Comparison of ENCODE assay signal across 8 cellular contexts in genomic region chr6:127266178-127266891, GRCh38. TPM values are rescaled to one million over a fixed set of nuclear protein-coding genes. Genes with fewer than 3 reads are reported as not detected.
DNase-seq lines count a peak whose midpoint lies in the region; ATAC-seq and TF ChIP-seq lines count a peak whose summit lies in the region.

TSS of gene RNF146 (plus strand) at chr6:127266864. CDS start at chr6:127280339, 13,475 bp downstream.

- H3K56ac ChIP-seq in H9 (ENCODE audit: insufficient read length, low read depth, low read length), result no peak within 1 kb of the TSS

- H2BK12ac ChIP-seq in H9 (ENCODE audit: insufficient read length, low read depth, low read length), result peak within 1 kb of the TSS; percentile 85
- H2BK12ac ChIP-seq in neuronal stem cell (ENCODE audit: low read length), result peak within 1 kb of the TSS; percentile 41

- H2BK5ac ChIP-seq in H9 (ENCODE audit: insufficient read length, low read length), result peak within 1 kb of the TSS; percentile 27
- H2BK5ac ChIP-seq in neuronal stem cell (ENCODE audit: low read length), result peak within 1 kb of the TSS; percentile 99

- in situ Hi-C loops in G401 (cut with HindIII; ENCODE audit: low sequenced_read_pairs), result no loop called here

- TF ChIP-seq CTCF in H9 (conservative IDR thresholded peaks at IDR 0.05), result peak; percentile 67; the same call in 2 of the 3 replicates
- peak; percentile 90 for TF ChIP-seq CTCF in Loucy (conservative IDR thresholded peaks at IDR 0.05; ENCODE audit: low read length)
- peak; percentile 65 to 83 (median 78) for TF ChIP-seq CTCF in gastroesophageal sphincter (IDR thresholded peaks at IDR 0.05)

- TF ChIP-seq EP300 in gastroesophageal sphincter (IDR thresholded peaks at IDR 0.05), result no peak

- H3K4me1 ChIP-seq in H9 (ENCODE audit: insufficient read depth, low read length), result no peaks in the 10 kb centered on the region; the same call in 1 of the 2 replicates
- peaks cover 24% of the 10 kb centered on the region for H3K4me1 ChIP-seq in Loucy (ENCODE audit: insufficient read depth, low read length, poor library complexity, severe bottlenecking)
- H3K4me1 ChIP-seq in gastroesophageal sphincter, result peaks cover 0 to 39% (median 10%) of the 10 kb centered on the region in 3 donors
- no peaks in the 10 kb centered on the region for H3K4me1 ChIP-seq in neuronal stem cell (ENCODE audit: control insufficient read depth in 2 of 2, insufficient read depth in 1 of 2, low read depth in 1 of 2, low read length in 2 of 2)
- peaks cover 0 to 29% (median 24%) of the 10 kb centered on the region in 5 donors for H3K4me1 ChIP-seq in subcutaneous abdominal adipose tissue (ENCODE audit: control insufficient read depth in 5 of 5, insufficient read depth in 5 of 5, low read length in 5 of 5)

- no peak within 1 kb of the TSS for H3K4ac ChIP-seq in H9 (ENCODE audit: low read depth, low read length)
- no peak within 1 kb of the TSS for H3K4ac ChIP-seq in neuronal stem cell (ENCODE audit: low read length)

- H3K79me2 ChIP-seq in H9 (ENCODE audit: insufficient read depth, low read length) (peaks cover 22% of the 10 kb centered on the region; the same call in 1 of the 2 replicates), Loucy (ENCODE audit: insufficient read depth, low read length) (peaks cover 46% of the 10 kb centered on the region)

- H3K4me3 Mint-ChIP-seq in H9, result peak within 1 kb of the TSS; percentile 94 to 100

- peak within 1 kb of the TSS; percentile 70 for H4K8ac ChIP-seq in H9 (replicated peaks; ENCODE audit: insufficient read length, low read depth, low read length)
- peak within 1 kb of the TSS; percentile 43 for H4K8ac ChIP-seq in neuronal stem cell (ENCODE audit: low read depth, low read length)

- H3K27me3 ChIP-seq in H9 (ENCODE audit: insufficient read depth, low read length) (no peaks in the 10 kb centered on the region), Loucy (ENCODE audit: insufficient read depth, low read length, poor library complexity, severe bottlenecking) (no peaks in the 10 kb centered on the region), gastroesophageal sphincter (no peaks in the 10 kb centered on the region), neuronal stem cell (ENCODE audit: control insufficient read depth in 3 of 3, insufficient read depth in 3 of 3, low read depth in 1 of 3, low read length in 3 of 3) (no peaks in the 10 kb centered on the region), subcutaneous abdominal adipose tissue (ENCODE audit: control insufficient read depth in 5 of 5, insufficient read depth in 4 of 5, low read length in 5 of 5) (no peaks in the 10 kb centered on the region)

- no peak within 1 kb of the TSS for H2AK5ac ChIP-seq in H9 (ENCODE audit: insufficient read length, low read length)
- H2AK5ac ChIP-seq in neuronal stem cell (ENCODE audit: low read depth, low read length), result peak within 1 kb of the TSS; percentile 71

- no peak within 1 kb of the TSS for H3K23ac ChIP-seq in H9 (ENCODE audit: insufficient read length, low read depth, low read length)
- peak within 1 kb of the TSS; percentile 98 for H3K23ac ChIP-seq in neuronal stem cell (ENCODE audit: low read depth, low read length, poor library complexity)

- H3K23me2 ChIP-seq in H9 (ENCODE audit: insufficient read length, low read depth, low read length, poor library complexity, severe bottlenecking), result peaks cover 10% of the 10 kb centered on the region

- H3K4me1 Mint-ChIP-seq in H9, result peaks cover 19 to 31% of the 10 kb centered on the region in 2 experiments

- no peaks in the 10 kb centered on the region for H3K9me2 ChIP-seq in Loucy (replicated peaks; ENCODE audit: low read depth, low read length)

- peak within 1 kb of the TSS; percentile 91 for H3K27ac ChIP-seq in H9 (ENCODE audit: insufficient read length, low read depth, low read length)
- peak within 1 kb of the TSS; percentile 98 to 100 (median 99) for H3K27ac ChIP-seq in gastroesophageal sphincter
- peak within 1 kb of the TSS; percentile 97 for H3K27ac ChIP-seq in neuronal stem cell (replicated peaks; ENCODE audit: low read length)
- peak within 1 kb of the TSS; percentile 95 for H3K27ac ChIP-seq in subcutaneous abdominal adipose tissue (ENCODE audit: low read depth, low read length)

- H2AFZ ChIP-seq in H9 (ENCODE audit: low read length) (peak within 1 kb of the TSS; percentile 35), Loucy (ENCODE audit: low read length) (peak within 1 kb of the TSS; percentile 95), neuronal stem cell (ENCODE audit: low read length) (peak within 1 kb of the TSS; percentile 99)

- H2BK120ac ChIP-seq in H9 (ENCODE audit: low read depth, low read length, poor library complexity, severe bottlenecking) (no peak within 1 kb of the TSS), neuronal stem cell (ENCODE audit: low read depth, low read length) (peak within 1 kb of the TSS; percentile 28)

- H3K4me3 ChIP-seq in Loucy (ENCODE audit: low read length, poor library complexity, severe bottlenecking) (peak within 1 kb of the TSS; percentile 80), gastroesophageal sphincter (peak within 1 kb of the TSS; percentile 91 to 98), neuronal stem cell (ENCODE audit: low read length in 2 of 2) (peak within 1 kb of the TSS; percentile 93 to 97), subcutaneous abdominal adipose tissue (ENCODE audit: low read depth in 1 of 5, low read length in 5 of 5) (peak within 1 kb of the TSS; percentile 89 to 97 (median 95))

- H3K4me2 ChIP-seq in H9 (ENCODE audit: insufficient read depth, insufficient read length, low read length) (peak within 1 kb of the TSS; percentile 97), Loucy (ENCODE audit: low read depth, low read length, poor library complexity, severe bottlenecking) (peak within 1 kb of the TSS; percentile 78), neuronal stem cell (ENCODE audit: insufficient read depth, low read length, poor library complexity, severe bottlenecking) (peak within 1 kb of the TSS; percentile 54)

- H3K9ac ChIP-seq in H9 (ENCODE audit: extremely low read depth, insufficient read length, low read length) (peak within 1 kb of the TSS; percentile 99), Loucy (ENCODE audit: low read depth, low read length, poor library complexity, severe bottlenecking) (peak within 1 kb of the TSS; percentile 90), neuronal stem cell (ENCODE audit: low read depth, low read length, poor library complexity) (peak within 1 kb of the TSS; percentile 100), subcutaneous abdominal adipose tissue (ENCODE audit: low read length in 5 of 5) (peak within 1 kb of the TSS; percentile 82 to 99 (median 99))

- H3K9me3 ChIP-seq in H9 (ENCODE audit: control insufficient read depth, low read depth, low read length) (no peaks in the 10 kb centered on the region), Loucy (ENCODE audit: insufficient read depth, low read depth, low read length) (no peaks in the 10 kb centered on the region), gastroesophageal sphincter (no peaks in the 10 kb centered on the region), neuronal stem cell (replicated peaks in 1 of 2; ENCODE audit: control insufficient read depth in 2 of 2, insufficient read depth in 1 of 2, low read depth in 1 of 2, low read length in 2 of 2) (peaks cover 0 to 3% of the 10 kb centered on the region in 2 donors), subcutaneous abdominal adipose tissue (ENCODE audit: control insufficient read depth in 5 of 5, low read length in 5 of 5) (no peaks in the 10 kb centered on the region)

- no peak for TF ChIP-seq POLR2A in gastroesophageal sphincter (IDR thresholded peaks at IDR 0.05)

- H3K14ac ChIP-seq in H9 (ENCODE audit: insufficient read depth, low read length) (peak within 1 kb of the TSS; percentile 99), neuronal stem cell (ENCODE audit: low read length) (peak within 1 kb of the TSS; percentile 99)

- H4K91ac ChIP-seq in H9 (ENCODE audit: insufficient read length, low read depth, low read length) (peak within 1 kb of the TSS; percentile 28), neuronal stem cell (ENCODE audit: low read depth, low read length, poor library complexity) (peak within 1 kb of the TSS; percentile 53)

- H3K27ac Mint-ChIP-seq in H9, result peak within 1 kb of the TSS; percentile 99 to 100 (median 100)

- H3K18ac ChIP-seq in H9 (ENCODE audit: insufficient read length, low read depth, low read length) (peak within 1 kb of the TSS; percentile 99), neuronal stem cell (ENCODE audit: low read length) (peak within 1 kb of the TSS; percentile 99)

- H3K36me3 Mint-ChIP-seq in H9 (ENCODE audit: insufficient read depth in 1 of 3, low read depth in 3 of 3), result peaks cover 4 to 10% (median 6%) of the 10 kb centered on the region in 3 experiments; a peak in 5 of 7 replicates

- H4K20me1 ChIP-seq in H9 (ENCODE audit: control insufficient read depth, insufficient read depth, insufficient read length) (no peaks in the 10 kb centered on the region), Loucy (ENCODE audit: insufficient read depth, low read length, poor library complexity, severe bottlenecking) (peaks cover 41% of the 10 kb centered on the region)

- no peak within 1 kb of the TSS for H3T11ph ChIP-seq in H9 (ENCODE audit: low read length)

- WGBS in H9 (ENCODE audit: extremely low coverage, insufficient read length, low lambda C conversion rate), result no CpG with 5 or more reads among the region's 40 CpGs
- WGBS in gastroesophageal sphincter (ENCODE audit: low coverage in 1 of 2), 2 donors, result 1% methylated on average over 6 of the region's 40 CpGs
- no CpG with 5 or more reads among the region's 40 CpGs for WGBS in neuronal stem cell (ENCODE audit: extremely low coverage in 2 of 2, insufficient read length in 2 of 2, insufficient replicate concordance in 1 of 2), 2 donors

- H3K36me3 ChIP-seq in Loucy (ENCODE audit: insufficient read depth, low read length) (no peaks in the 10 kb centered on the region), gastroesophageal sphincter (no peaks in the 10 kb centered on the region), neuronal stem cell (replicated peaks in 1 of 2; ENCODE audit: control insufficient read depth in 2 of 2, insufficient read depth in 2 of 2, low read length in 2 of 2) (peaks cover 0 to 8% of the 10 kb centered on the region in 2 donors), subcutaneous abdominal adipose tissue (ENCODE audit: control insufficient read depth in 5 of 5, insufficient read depth in 5 of 5, low read length in 5 of 5) (no peaks in the 10 kb centered on the region)

- ATAC-seq in gastroesophageal sphincter, result peak; percentile 93

- H2BK15ac ChIP-seq in H9 (ENCODE audit: low read depth, low read length) (no peak within 1 kb of the TSS), neuronal stem cell (ENCODE audit: low read length) (peak within 1 kb of the TSS; percentile 38)

- H2BK20ac ChIP-seq in H9 (ENCODE audit: low read depth, low read length, poor library complexity, severe bottlenecking), result no peak within 1 kb of the TSS

- H3K9me3 Mint-ChIP-seq in H9, result no peaks in the 10 kb centered on the region; a peak in 1 of 5 replicates

- H3F3A ChIP-seq in Loucy (ENCODE audit: low read depth), result no peaks in the 10 kb centered on the region

- H3K79me1 ChIP-seq in H9 (ENCODE audit: insufficient read depth, low read depth, low read length, poor library complexity, severe bottlenecking) (no peaks in the 10 kb centered on the region), neuronal stem cell (ENCODE audit: low read depth, low read length) (no peaks in the 10 kb centered on the region)

- no peaks in the 10 kb centered on the region for H3K27me3 Mint-ChIP-seq in H9 (ENCODE audit: low read depth)

- H4K5ac ChIP-seq in H9 (ENCODE audit: insufficient read length, low read depth, low read length), result peak within 1 kb of the TSS; percentile 91

- DNase-seq in G401 (ENCODE audit: low spot score) (peak; percentile 92), H9 (peak; percentile 81), SHP77 treated with DMSO at 0.1 percent for 48 hours (lab: John Stamatoyannopoulos, UW) (peak; percentile 82), neuronal stem cell (ENCODE audit: low spot score) (peak; percentile 85)
- peak; percentile 21 to 61 (median 33) for DNase-seq in activated naive CD4-positive, alpha-beta T cell (lab: John Stamatoyannopoulos, UW)

RNA-seq across cellular contexts. Expression of gene RNF146, which starts in this region (rescaled TPM):
- total RNA-seq in G401 (2014; rRNA removed; shearing (Covaris generic)), result 14.8 and 21.7 TPM in 2 replicates
- total RNA-seq in H9 (2021) (20.4 and 21.8 TPM in 2 replicates), gastroesophageal sphincter (10 to 100 TPM; 53.4 to 88.9 (median 65.8) TPM)
- polyA plus RNA-seq in neuronal stem cell (2013, experiment 1 of 2), result 31.7 TPM
- 32.4 TPM for polyA plus RNA-seq in neuronal stem cell (2013, experiment 2 of 2)

Comparison
In these comparisons a context has a peak if more than half of its experiments do, and no peak if none do; other contexts are left out.
1. Peak in every context shown above with its lines: DNase-seq, ATAC-seq, H3K4me3 ChIP-seq and H3K27ac ChIP-seq.
2. DNase-seq: peak in every context shown above with its lines; median percentile 92 in G401; 85 in neuronal stem cell; 82 in SHP77 treated with DMSO at 0.1 percent for 48 hours; 81 in H9; 33 in activated naive CD4-positive, alpha-beta T cell.
3. H2AFZ ChIP-seq: peak in every context shown above with its lines; median percentile 99 in neuronal stem cell; 95 in Loucy; 35 in H9.